Comparison of ENCODE assay signal across 9 cellular contexts in genomic region chr18:59239627-59240026, GRCh38. TPM values are rescaled to one million over a fixed set of nuclear protein-coding genes. Genes with fewer than 3 reads are reported as not detected.
"Had no signal": no experiment of that assay in that cellular context is flagged by ENCODE, and none has a peak within 500 bp of the region (broad histone marks: within the 10 kb centered on the region; RNA-seq: fewer than 3 reads in every experiment).

No MANE protein-coding gene starts in this region.

- DNase-seq: H9, HCEC 1CT, IMR-90, KG1 had no signal

- ATAC-seq: GM23338 had no signal

- H3K4me2 ChIP-seq: GM23338 had no signal

- H2AFZ ChIP-seq: GM23338 had no signal

- H3K4me3 ChIP-seq: GM23338 had no signal

- FAIRE-seq: H1, H54, HTR-8/SVneo had no signal

RNA-seq across cellular contexts. Expression of gene GRP, which starts 19.7 kb away (rescaled TPM):
- total RNA-seq: GM23338, H1, H9, HT-29, IMR-90 had no signal
- polyA plus RNA-seq: GM23338, H1, IMR-90 had no signal

RNA-seq across cellular contexts. Expression of gene RAX, which starts 33.6 kb away (rescaled TPM):
- total RNA-seq: HT-29, IMR-90 had no signal
- polyA plus RNA-seq: IMR-90 had no signal
